In the genomic region with DNA sequence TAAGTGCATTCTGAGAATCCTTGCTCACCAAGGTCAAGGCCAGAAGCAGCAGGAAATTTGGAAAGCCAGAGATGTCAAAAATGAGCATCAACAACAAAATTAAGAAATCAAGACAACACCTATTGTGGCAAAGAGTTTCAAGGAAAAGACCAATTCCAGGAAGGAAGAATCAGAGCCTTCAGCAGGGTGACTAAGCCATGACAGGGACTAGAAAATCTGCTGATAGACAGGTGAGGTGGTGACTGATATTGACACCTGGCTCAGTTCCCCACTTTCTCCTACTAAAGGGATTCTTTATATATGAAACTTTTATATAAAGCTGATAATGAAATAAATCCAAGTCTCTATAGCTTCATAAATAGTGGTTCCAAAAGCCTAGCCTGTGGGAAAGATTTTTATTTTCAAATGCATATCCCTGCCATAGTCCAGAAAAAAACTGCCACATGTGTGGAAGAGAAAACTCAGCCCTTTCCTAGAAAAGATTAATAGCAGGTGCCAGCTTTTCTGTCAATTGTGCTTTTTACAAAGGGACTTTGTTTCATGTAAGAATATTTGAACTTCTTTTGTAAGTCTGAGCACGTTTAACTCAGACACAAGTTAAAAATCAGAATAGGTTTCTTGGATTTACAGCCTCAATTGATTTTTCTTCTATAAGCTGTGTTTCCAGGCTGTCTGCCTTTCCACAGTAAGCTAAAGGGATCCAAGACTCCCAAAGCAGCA, we compare ENCODE assay signal across 17 cellular contexts.
DNase-seq lines count a peak whose midpoint lies in the region; ATAC-seq, FAIRE-seq and TF ChIP-seq lines count a peak whose summit lies in the region.
"Had no signal": no experiment of that assay in that cellular context is flagged by ENCODE, and none has a peak within 500 bp of the region (broad histone marks: within the 10 kb centered on the region; RNA-seq: fewer than 3 reads in every experiment).

No MANE protein-coding gene starts in this region.

- POLR2A ChIA-PET in MCF 10A (lab: Yijun Ruan, JAX): interaction anchor here (0.7 to 1.3 kb wide), 4 partner anchors 9 to 192 kb away, joined by 3 to 4 read pairs (median 3); no protein-coding TSS in a partner anchor

- H3K27ac ChIP-seq in breast epithelium (no peak overlapping the region), mammary epithelial cell (ENCODE audit: insufficient read depth, low read depth, low read length) (no peak overlapping the region), keratinocyte (ENCODE audit: control insufficient read depth, insufficient read depth, low read length) (no peak overlapping the region)
- H3K27ac ChIP-seq: BLaER1 treated with 17β-estradiol and CSF1 and Interleukin-3, amounts not matched to agents 10 nM and 100 nM had no signal

- dilution Hi-C loops in mammary epithelial cell (cut with HindIII; ENCODE audit: low sequenced_read_pairs) (no loop called here), keratinocyte (cut with MboI; ENCODE audit: extremely low pct_ligation_motif_present, low sequenced_read_pairs) (loop anchor here (10.0 kb wide), 1 partner anchor 203 kb away; no protein-coding TSS in a partner anchor)

- TF ChIP-seq POLR2A in breast epithelium (IDR thresholded peaks at IDR 0.05): no peak

- H3K4me1 ChIP-seq in breast epithelium (no peaks in the 10 kb centered on the region), mammary epithelial cell (ENCODE audit: insufficient read depth, low read length) (peaks cover 16% of the 10 kb centered on the region), keratinocyte (ENCODE audit: control insufficient read depth, extremely low read depth, insufficient read depth, low read length) (peaks cover 22% of the 10 kb centered on the region)
- H3K4me1 ChIP-seq: BLaER1 treated with 17β-estradiol and CSF1 and Interleukin-3, amounts not matched to agents 10 nM and 100 nM had no signal

- H3K4me3 Mint-ChIP-seq in MCF 10A (ENCODE audit: unreplicated experiment): no peak overlapping the region
- no peak overlapping the region for H3K4me3 Mint-ChIP-seq in T-helper 2 cell treated with Interferon-gamma antibody and Interleukin-4, amounts not matched to agents 5 μg/mL and 100 μg/mL, for 36 hours
- H3K4me3 Mint-ChIP-seq: CD4-positive, CD25-positive, alpha-beta regulatory T cell; H9 had no signal

- no peaks in the 10 kb centered on the region for H4K20me1 ChIP-seq in mammary epithelial cell (ENCODE audit: insufficient read depth, low read length)
- H4K20me1 ChIP-seq in keratinocyte (ENCODE audit: control insufficient read depth, extremely low read depth, insufficient read depth, low read length): no peaks in the 10 kb centered on the region
- H4K20me1 ChIP-seq: BLaER1 treated with 17β-estradiol and CSF1 and Interleukin-3, amounts not matched to agents 10 nM and 100 nM had no signal

- no peaks in the 10 kb centered on the region for H3K27me3 Mint-ChIP-seq in MCF 10A (ENCODE audit: insufficient read depth, unreplicated experiment)
- H3K27me3 Mint-ChIP-seq in T-helper 2 cell treated with Interferon-gamma antibody and Interleukin-4, amounts not matched to agents 5 μg/mL and 100 μg/mL, for 36 hours (ENCODE audit: low read depth): peaks cover 18% of the 10 kb centered on the region

- H3K9ac ChIP-seq in mammary epithelial cell (ENCODE audit: insufficient read depth, low read length): no peak overlapping the region
- H3K9ac ChIP-seq in keratinocyte (ENCODE audit: control insufficient read depth, extremely low read depth, insufficient read depth, low read length): no peak overlapping the region
- H3K9ac ChIP-seq: BLaER1 treated with 17β-estradiol and CSF1 and Interleukin-3, amounts not matched to agents 10 nM and 100 nM had no signal

- CTCF ChIA-PET in MCF 10A (lab: Yijun Ruan, JAX) (interaction anchor here (0.6 to 5.6 kb wide), 8 partner anchors 9 to 494 kb away, joined by 3 to 43 read pairs (median 9); partner anchors contain the start of genes ALDH7A1 and PHAX), mammary epithelial cell (lab: Charles Lee; ENCODE audit: low non-redundant PET) (no interaction called here)

- H3K9me1 ChIP-seq in keratinocyte (ENCODE audit: control insufficient read depth, extremely low read depth, insufficient read depth, low read length): no peaks in the 10 kb centered on the region

- FAIRE-seq in keratinocyte (lab: Jason Lieb, UNC): peak; percentile 88
- FAIRE-seq: GM18507 had no signal

- H3K9me3 ChIP-seq in breast epithelium (no peaks in the 10 kb centered on the region), mammary epithelial cell (replicated peaks; ENCODE audit: insufficient read depth, low read length) (no peaks in the 10 kb centered on the region), keratinocyte (ENCODE audit: control insufficient read depth, low read depth, low read length) (no peaks in the 10 kb centered on the region)
- H3K9me3 ChIP-seq: BLaER1 treated with 17β-estradiol and CSF1 and Interleukin-3, amounts not matched to agents 10 nM and 100 nM had no signal

- peaks cover 5% of the 10 kb centered on the region for H3K4me1 Mint-ChIP-seq in MCF 10A (ENCODE audit: insufficient read depth, unreplicated experiment)
- no peaks in the 10 kb centered on the region for H3K4me1 Mint-ChIP-seq in T-helper 2 cell treated with Interferon-gamma antibody and Interleukin-4, amounts not matched to agents 5 μg/mL and 100 μg/mL, for 36 hours (ENCODE audit: low read depth)
- H3K4me1 Mint-ChIP-seq: CD4-positive, CD25-positive, alpha-beta regulatory T cell had no signal

- ATAC-seq in GM19467 (IDR thresholded peaks at IDR 0.05; ENCODE audit: unreplicated experiment): no peak
- ATAC-seq in esophagus mucosa: no peak

- H3K4me3 ChIP-seq in breast epithelium (no peak overlapping the region), mammary epithelial cell (replicated peaks in 1 of 3; ENCODE audit: insufficient read depth in 1 of 3, low read depth in 2 of 3, low read length in 3 of 3) (no peak overlapping the region), keratinocyte (ENCODE audit: control insufficient read depth in 2 of 3, extremely low read depth in 1 of 3, insufficient read depth in 2 of 3, low read depth in 1 of 3, low read length in 3 of 3) (no peak overlapping the region)
- H3K4me3 ChIP-seq: BLaER1 treated with 17β-estradiol and CSF1 and Interleukin-3, amounts not matched to agents 10 nM and 100 nM had no signal

- H3K4me2 ChIP-seq in mammary epithelial cell (ENCODE audit: insufficient read depth, low read depth, low read length): no peak overlapping the region
- no peak overlapping the region for H3K4me2 ChIP-seq in keratinocyte (ENCODE audit: control insufficient read depth, extremely low read depth, insufficient read depth, low read depth, low read length)
- H3K4me2 ChIP-seq: BLaER1 treated with 17β-estradiol and CSF1 and Interleukin-3, amounts not matched to agents 10 nM and 100 nM had no signal

- no peaks in the 10 kb centered on the region for H3K36me3 ChIP-seq in breast epithelium
- no peaks in the 10 kb centered on the region for H3K36me3 ChIP-seq in mammary epithelial cell (ENCODE audit: insufficient read depth, low read length)
- no peaks in the 10 kb centered on the region for H3K36me3 ChIP-seq in keratinocyte (ENCODE audit: control insufficient read depth in 2 of 2, extremely low read depth in 1 of 2, insufficient read depth in 2 of 2, low read length in 2 of 2)
- H3K36me3 ChIP-seq: BLaER1 treated with 17β-estradiol and CSF1 and Interleukin-3, amounts not matched to agents 10 nM and 100 nM had no signal

- no peaks in the 10 kb centered on the region for H3K9me3 Mint-ChIP-seq in MCF 10A (ENCODE audit: unreplicated experiment)
- no peaks in the 10 kb centered on the region for H3K9me3 Mint-ChIP-seq in T-helper 2 cell treated with Interferon-gamma antibody and Interleukin-4, amounts not matched to agents 5 μg/mL and 100 μg/mL, for 36 hours
- H3K9me3 Mint-ChIP-seq: CD4-positive, CD25-positive, alpha-beta regulatory T cell; H9 had no signal

- TF ChIP-seq CTCF in MCF 10A (IDR thresholded peaks at IDR 0.05; ENCODE audit: unreplicated experiment): no peak
- no peak for TF ChIP-seq CTCF in breast epithelium (IDR thresholded peaks at IDR 0.05)
- TF ChIP-seq CTCF in mammary epithelial cell (conservative IDR thresholded peaks at IDR 0.05 in 1 of 2, IDR thresholded peaks at IDR 0.05 in 1 of 2; ENCODE audit: extremely low read depth in 1 of 2, insufficient read depth in 1 of 2, low read depth in 1 of 2, low read length in 2 of 2): no peak
- no peak for TF ChIP-seq CTCF in keratinocyte (optimal IDR thresholded peaks at IDR 0.05 in 1 of 3, IDR thresholded peaks at IDR 0.05 in 1 of 3, conservative IDR thresholded peaks at IDR 0.05 in 1 of 3; ENCODE audit: extremely low read depth in 1 of 3, insufficient read depth in 2 of 3, low read length in 3 of 3)

- WGBS in mammary epithelial cell (ENCODE audit: low coverage, missing lambda C conversion rate): 0% methylated on average over 1 of the region's 1 CpG

- intact Hi-C loops in MCF 10A (cut with micrococcal nuclease) (no loop called here), breast epithelium (cut with DNase I; ENCODE audit: low total_unique reads) (no loop called here), mammary epithelial cell (cut with micrococcal nuclease) (loop anchor here (1.0 kb wide), 1 partner anchor 81 kb away; the partner anchor contains the start of gene GRAMD2B)

- no TSS peak for BruUV-seq in MCF 10A (replicated peaks; lab: Mats Ljungman, UMichigan)
- no TSS peak for BruUV-seq in mammary epithelial cell (replicated peaks; lab: Mats Ljungman, UMichigan)

- no peaks in the 10 kb centered on the region for H3K36me3 Mint-ChIP-seq in MCF 10A (ENCODE audit: insufficient read depth, unreplicated experiment)
- no peaks in the 10 kb centered on the region for H3K36me3 Mint-ChIP-seq in T-helper 2 cell treated with Interferon-gamma antibody and Interleukin-4, amounts not matched to agents 5 μg/mL and 100 μg/mL, for 36 hours (ENCODE audit: low read depth)
- H3K36me3 Mint-ChIP-seq: CD4-positive, CD25-positive, alpha-beta regulatory T cell had no signal

- H2AFZ ChIP-seq in mammary epithelial cell (ENCODE audit: low read depth, low read length): no peak overlapping the region
- no peak overlapping the region for H2AFZ ChIP-seq in keratinocyte (ENCODE audit: control insufficient read depth, low read length)

- no peak overlapping the region for H3K27ac Mint-ChIP-seq in MCF 10A (ENCODE audit: low read depth, unreplicated experiment)
- H3K27ac Mint-ChIP-seq in T-helper 2 cell treated with Interferon-gamma antibody and Interleukin-4, amounts not matched to agents 5 μg/mL and 100 μg/mL, for 36 hours: no peak overlapping the region
- H3K27ac Mint-ChIP-seq: CD4-positive, CD25-positive, alpha-beta regulatory T cell; H9 had no signal

- in situ Hi-C loops in mammary epithelial cell (cut with MboI; ENCODE audit: low sequenced_read_pairs in 2 of 2): loop anchor here (5.0 to 25.0 kb wide), 2 partner anchors 195 to 445 kb away; partner anchors contain the start of gene LMNB1 (in 2 of the 2)

- peak; percentile 23 for DNase-seq in MCF 10A (ENCODE audit: unreplicated experiment)
- DNase-seq in breast epithelium (ENCODE audit: low spot score in 2 of 2): no peak
- peak; percentile 65 for DNase-seq in mammary epithelial cell
- DNase-seq in keratinocyte (ENCODE audit: low read depth, low spot score): no peak
- no peak for DNase-seq in stimulated activated CD4-positive, alpha-beta T cell treated with anti-CD3 and anti-CD28 coated beads, Interleukin-4, amount 100 ng/mL, for 24 hours
- no peak for DNase-seq in T-helper 2 cell treated with Interferon-gamma antibody and Interleukin-4, amounts not matched to agents 5 μg/mL and 100 μg/mL, for 36 hours (ENCODE audit: low spot score)
- DNase-seq: ACHN; Calu3; CD4-positive, CD25-positive, alpha-beta regulatory T cell; DMS 273 treated with DMSO at 0.1 percent for 48 hours; GOT3; H9; IMR-90 had no signal

- H3K27me3 ChIP-seq in breast epithelium (no peaks in the 10 kb centered on the region), mammary epithelial cell (ENCODE audit: insufficient read depth, low read length) (no peaks in the 10 kb centered on the region), keratinocyte (ENCODE audit: control insufficient read depth, extremely low read depth, insufficient read depth, low read length) (no peaks in the 10 kb centered on the region)
- H3K27me3 ChIP-seq: BLaER1 treated with 17β-estradiol and CSF1 and Interleukin-3, amounts not matched to agents 10 nM and 100 nM had no signal

- H3K79me2 ChIP-seq in mammary epithelial cell (ENCODE audit: insufficient read depth, low read length) (no peaks in the 10 kb centered on the region), keratinocyte (ENCODE audit: control insufficient read depth, insufficient read depth, low read length) (no peaks in the 10 kb centered on the region)

Comparison
In these comparisons a context has a peak if more than half of its experiments do, and no peak if none do; other contexts are left out.
1. DNase-seq: peak in MCF 10A (single experiment) and mammary epithelial cell (single experiment); none in breast epithelium (0 of 2), keratinocyte (single experiment), stimulated activated CD4-positive, alpha-beta T cell treated with anti-CD3 and anti-CD28 coated beads, Interleukin-4, amount 100 ng/mL, for 24 hours (single experiment) and T-helper 2 cell treated with Interferon-gamma antibody and Interleukin-4, amounts not matched to agents 5 μg/mL and 100 μg/mL, for 36 hours (single experiment).